18 cellular contexts compared by ENCODE assay signal in genomic region chr4:52566136-52567031, GRCh38.
DNase-seq lines count a peak whose midpoint lies in the region; ATAC-seq and TF ChIP-seq lines count a peak whose summit lies in the region.
"Had no signal": no experiment of that assay in that cellular context is flagged by ENCODE, and none has a peak within 500 bp of the region (broad histone marks: within the 10 kb centered on the region; RNA-seq: fewer than 3 reads in every experiment).

No MANE protein-coding gene starts in this region.

- H3K79me2 ChIP-seq in GM23338 (replicated peaks; ENCODE audit: insufficient read depth), result no peaks in the 10 kb centered on the region

- H3F3A ChIP-seq in GM23338 (replicated peaks; ENCODE audit: low read depth), result no peaks in the 10 kb centered on the region

- H3K4me1 ChIP-seq in GM23338 (ENCODE audit: insufficient read depth) (peaks cover 30% of the 10 kb centered on the region), SJSA1 (replicated peaks) (peaks cover 38% of the 10 kb centered on the region)

- H4K20me1 ChIP-seq in GM23338 (replicated peaks; ENCODE audit: insufficient read depth), result no peaks in the 10 kb centered on the region

- no peak for TF ChIP-seq CTCF in GM23338 (conservative IDR thresholded peaks at IDR 0.05; ENCODE audit: low read depth in 2 of 2)
- no peak for TF ChIP-seq CTCF in fibroblast of mammary gland (conservative IDR thresholded peaks at IDR 0.05; ENCODE audit: control insufficient read depth, insufficient read depth, low read depth, low read length)

- H3K36me3 ChIP-seq in GM23338 (ENCODE audit: insufficient read depth) (no peaks in the 10 kb centered on the region), SJSA1 (no peaks in the 10 kb centered on the region)
- H3K36me3 ChIP-seq: MG63 had no signal

- no peak for DNase-seq in GM23338 (ENCODE audit: low spot score)
- DNase-seq in SJSA1 (ENCODE audit: low read depth in 1 of 2, low spot score in 2 of 2), result peak; percentile 90 to 92
- peak; percentile 73 for DNase-seq in fibroblast of mammary gland (ENCODE audit: low read depth)
- DNase-seq in sciatic nerve (ENCODE audit: low spot score), result no peak
- DNase-seq in NOMO-1 treated with dmso at 0.1 percent for 144 hours (lab: John Stamatoyannopoulos, UW; ENCODE audit: unreplicated experiment), result no peak
- DNase-seq in activated CD4-positive, alpha-beta T cell treated with anti-CD3 and anti-CD28 coated beads, Interleukin-2, amount 50 U/mL, for 1 hour, result no peak
- no peak for DNase-seq in stimulated activated CD4-positive, alpha-beta T cell treated with anti-CD3 and anti-CD28 coated beads, Interleukin-4, amount 100 ng/mL, for 1 hour
- DNase-seq: Calu3; CD4-positive, alpha-beta T cell; DMS53; MG63; NCI-H1105; NCI-H1694 treated with DMSO at 0.1 percent for 48 hours; NCI-H345; NCI-H526; SW 1271 had no signal

- H3K4me2 ChIP-seq in GM23338, result no peak overlapping the region

- no peak overlapping the region; the same call in 2 of the 3 replicates for H3K4me3 Mint-ChIP-seq in GM23338
- H3K4me3 Mint-ChIP-seq: B cell; CD4-positive, alpha-beta T cell had no signal

- intact Hi-C loops in sciatic nerve (cut with DNase I), result loop anchor here (10.0 kb wide), 1 partner anchor 1018 kb away; no protein-coding TSS in a partner anchor

- no peaks in the 10 kb centered on the region for H3K36me3 Mint-ChIP-seq in GM23338 (ENCODE audit: low read depth)

- H3K4me3 ChIP-seq in GM23338 (no peak overlapping the region), SJSA1 (no peak overlapping the region), fibroblast of mammary gland (ENCODE audit: control insufficient read depth, low read depth, low read length) (no peak overlapping the region)
- H3K4me3 ChIP-seq: MG63 had no signal

- no peaks in the 10 kb centered on the region for H3K9me3 ChIP-seq in SJSA1 (replicated peaks)

- H3K9me3 Mint-ChIP-seq in GM23338, result no peaks in the 10 kb centered on the region
- H3K9me3 Mint-ChIP-seq: CD4-positive, alpha-beta T cell had no signal

- ATAC-seq in GM23338 (no peak), sciatic nerve (peak; percentile 57)

- no peaks in the 10 kb centered on the region for H3K27me3 Mint-ChIP-seq in GM23338 (ENCODE audit: insufficient read depth, low read depth, poor library complexity)

- H3K27ac Mint-ChIP-seq in GM23338, result no peak overlapping the region
- H3K27ac Mint-ChIP-seq: B cell; CD4-positive, alpha-beta T cell had no signal

- H3K27ac ChIP-seq in GM23338 (ENCODE audit: low read depth) (no peak overlapping the region), SJSA1 (peak overlapping the region; percentile 94)
- H3K27ac ChIP-seq: RWPE1 had no signal

- 0 out of 2 replicates have a peak overlapping the region, but pooled peaks have one; percentile 18 for H2AFZ ChIP-seq in GM23338

- H3K4me1 Mint-ChIP-seq in GM23338, result peaks cover 26% of the 10 kb centered on the region
- H3K4me1 Mint-ChIP-seq: B cell had no signal

- H3K27me3 ChIP-seq in GM23338 (ENCODE audit: insufficient read depth) (no peaks in the 10 kb centered on the region), SJSA1 (replicated peaks) (no peaks in the 10 kb centered on the region)

- peaks cover 29% of the 10 kb centered on the region for H3K9me2 ChIP-seq in GM23338 (ENCODE audit: insufficient read depth)

TF ChIP-seq in GM23338, 12 proteins besides CTCF, POLR2A, EP300 and RAD21:
- TF ChIP-seq ZNF462 (CRISPR knock-in tag; IDR thresholded peaks at IDR 0.05), result no peak
- no peak for TF ChIP-seq ETS1 (IDR thresholded peaks at IDR 0.05)
- TF ChIP-seq NANOG (IDR thresholded peaks at IDR 0.05; ENCODE audit: borderline replicate concordance), result no peak
- no peak for TF ChIP-seq JUNB (IDR thresholded peaks at IDR 0.05; ENCODE audit: unreplicated experiment)
- TF ChIP-seq CREB1 (CRISPR knock-in tag; IDR thresholded peaks at IDR 0.05; ENCODE audit: low read depth), result no peak
- no peak for TF ChIP-seq EZH2 (IDR thresholded peaks at IDR 0.05; ENCODE audit: low read depth, unreplicated experiment)
- TF ChIP-seq POLR2AphosphoS5 (IDR thresholded peaks at IDR 0.05; ENCODE audit: low read depth), result no peak
- no peak for TF ChIP-seq ZNF331 (CRISPR knock-in tag; IDR thresholded peaks at IDR 0.05; ENCODE audit: low read depth)

Comparison
In these comparisons a context has a peak if more than half of its experiments do, and no peak if none do; other contexts are left out.
1. DNase-seq: peak in SJSA1 (2 of 2) and fibroblast of mammary gland (single experiment); none in GM23338 (single experiment), sciatic nerve (single experiment), NOMO-1 treated with dmso at 0.1 percent for 144 hours (single experiment), activated CD4-positive, alpha-beta T cell treated with anti-CD3 and anti-CD28 coated beads, Interleukin-2, amount 50 U/mL, for 1 hour (single experiment) and stimulated activated CD4-positive, alpha-beta T cell treated with anti-CD3 and anti-CD28 coated beads, Interleukin-4, amount 100 ng/mL, for 1 hour (single experiment).